29 cellular contexts compared by ENCODE assay signal in genomic region chr16:75792781-75793180, GRCh38.
"Had no signal": no experiment of that assay in that cellular context is flagged by ENCODE, and none has a peak within 500 bp of the region (broad histone marks: within the 10 kb centered on the region; RNA-seq: fewer than 3 reads in every experiment).

No MANE protein-coding gene starts in this region.

- H3K4me3 ChIP-seq: adrenal gland, K562, SK-N-MC had no signal

- H3K36me3 Mint-ChIP-seq: activated naive CD8-positive, alpha-beta T cell treated with anti-CD3 and anti-CD28 coated beads, Interleukin-2, amount 10 ng/mL, durations not matched to agents 7 days and 5 days; brain; T-cell had no signal

- H3K27ac ChIP-seq: adrenal gland, SK-N-MC, VCaP had no signal

- H3K9me3 ChIP-seq: adrenal gland had no signal

- H3K27me3 ChIP-seq: adrenal gland had no signal

- H3K4me1 ChIP-seq: adrenal gland had no signal

- ATAC-seq: activated CD8-positive, alpha-beta T cell treated with anti-CD3 and anti-CD28 coated beads for 36 hours; activated T-cell treated with anti-CD3 and anti-CD28 coated beads, Interleukin-2, amount 50 U/mL, for 72 hours; K562; Panc1; Right ventricle myocardium inferior; T-cell had no signal

- H3K4me1 Mint-ChIP-seq: activated naive CD8-positive, alpha-beta T cell treated with anti-CD3 and anti-CD28 coated beads, Interleukin-2, amount 10 ng/mL, durations not matched to agents 7 days and 5 days; central memory CD8-positive, alpha-beta T cell; T-cell had no signal

- H3K36me3 ChIP-seq: adrenal gland had no signal

- H3K4me3 Mint-ChIP-seq: activated CD8-positive, alpha-beta T cell treated with anti-CD3 and anti-CD28 coated beads for 36 hours; activated naive CD8-positive, alpha-beta T cell treated with anti-CD3 and anti-CD28 coated beads, Interleukin-2, amount 10 ng/mL, durations not matched to agents 7 days and 5 days; activated T-cell treated with anti-CD3 and anti-CD28 coated beads, Interleukin-2, amount 50 U/mL, for 72 hours; brain; central memory CD8-positive, alpha-beta T cell; T-cell had no signal

- H3K9me3 Mint-ChIP-seq: activated CD8-positive, alpha-beta T cell treated with anti-CD3 and anti-CD28 coated beads for 36 hours; activated naive CD8-positive, alpha-beta T cell treated with anti-CD3 and anti-CD28 coated beads, Interleukin-2, amount 10 ng/mL, durations not matched to agents 7 days and 5 days; activated T-cell treated with anti-CD3 and anti-CD28 coated beads, Interleukin-2, amount 50 U/mL, for 72 hours; central memory CD8-positive, alpha-beta T cell; T-cell had no signal

- FAIRE-seq: K562, TTC549 had no signal

- DNase-seq: activated CD4-positive, CD25-positive, alpha-beta regulatory T cell; activated CD8-positive, alpha-beta memory T cell treated with anti-CD3 and anti-CD28 coated beads, Interleukin-2, amount 50 U/mL, for 4 hours; activated CD8-positive, alpha-beta T cell treated with anti-CD3 and anti-CD28 coated beads for 36 hours; activated naive CD4-positive, alpha-beta T cell treated with anti-CD3 and anti-CD28 coated beads, Interleukin-2, amount 50 U/mL, for 16 hours; activated naive CD8-positive, alpha-beta T cell treated with anti-CD3 and anti-CD28 coated beads, Interleukin-2, amount 10 ng/mL, durations not matched to agents 7 days and 5 days; activated T-cell treated with anti-CD3 and anti-CD28 coated beads, Interleukin-2, amount 50 U/mL, for 72 hours; adrenal gland; aorta; Kasumi-1; NCI-H1105 treated with DMSO at 0.1 percent for 48 hours; NCI-H1694; NCI-H2029; NCI-H2107; NCI-H2171 treated with DMSO at 0.1 percent for 48 hours; NCI-H446; NCI-H524; NCI-H82; RPMI8226; T-cell; T-helper 2 cell; T1000 had no signal

- H3K27ac Mint-ChIP-seq: activated CD8-positive, alpha-beta T cell treated with anti-CD3 and anti-CD28 coated beads for 36 hours; activated naive CD8-positive, alpha-beta T cell treated with anti-CD3 and anti-CD28 coated beads, Interleukin-2, amount 10 ng/mL, durations not matched to agents 7 days and 5 days; activated T-cell treated with anti-CD3 and anti-CD28 coated beads, Interleukin-2, amount 50 U/mL, for 72 hours; T-cell had no signal
